In genomic region chr1:58783090-58783992, GRCh38 we compare ENCODE assay signal across 8 cellular contexts. TPM values are rescaled to one million over a fixed set of nuclear protein-coding genes. Genes with fewer than 3 reads are reported as not detected.
DNase-seq lines count a peak whose midpoint lies in the region; ATAC-seq and TF ChIP-seq lines count a peak whose summit lies in the region.

No MANE protein-coding gene starts in this region.

- ATAC-seq in GM21447 (IDR thresholded peaks at IDR 0.05; ENCODE audit: unreplicated experiment) (peak; percentile 13), activated B cell treated with CpG ODN at 0.5 μM for 24 hours (ENCODE audit: low read depth) (peak; percentile 1), HG03039 (IDR thresholded peaks at IDR 0.05; ENCODE audit: unreplicated experiment) (no peak)

- peaks cover 2% of the 10 kb centered on the region for H3K79me1 ChIP-seq in mesendoderm (ENCODE audit: low read length)

- peak overlapping the region; percentile 87 for H3K9ac ChIP-seq in mesendoderm (ENCODE audit: low read length)

- peaks cover 38% of the 10 kb centered on the region for H3K4me1 Mint-ChIP-seq in activated B cell treated with CpG ODN at 0.5 μM for 24 hours

- no peak overlapping the region for H2BK5ac ChIP-seq in mesendoderm (ENCODE audit: low read length)

- peaks cover 20% of the 10 kb centered on the region for H3K79me2 ChIP-seq in mesendoderm (ENCODE audit: control insufficient read depth, insufficient read depth, low read length)

- DNase-seq in D341Med (ENCODE audit: low spot score): peak; percentile 46
- DNase-seq in LNCaP clone FGC (ENCODE audit: low read depth): no peak
- DNase-seq in activated B cell treated with CpG ODN at 0.5 μM for 24 hours: peak; percentile 61
- DNase-seq in effector CD4-positive, alpha-beta T cell: peak; percentile 11
- DNase-seq in mesendoderm: peak; percentile 72
- DNase-seq in stimulated activated CD8-positive, alpha-beta memory T cell treated with anti-CD3 and anti-CD28 coated beads, Interleukin-15, amount 100 ng/mL, for 48 hours (ENCODE audit: low read depth in 2 of 2): peak; percentile 3 to 12

- peak overlapping the region; percentile 54 for H3K23ac ChIP-seq in mesendoderm (ENCODE audit: low read length)

- H3K27ac ChIP-seq in mesendoderm (ENCODE audit: low read depth, low read length): peak overlapping the region; percentile 87

- H3K36me3 ChIP-seq in mesendoderm (ENCODE audit: control insufficient read depth, insufficient read depth, low read length): no peaks in the 10 kb centered on the region

- no peak overlapping the region for H2BK15ac ChIP-seq in mesendoderm (replicated peaks; ENCODE audit: low read depth)

- peaks cover 5% of the 10 kb centered on the region for H3K4me1 ChIP-seq in mesendoderm (ENCODE audit: control insufficient read depth, low read depth, low read length)

- no peak overlapping the region for H2AK5ac ChIP-seq in mesendoderm (ENCODE audit: low read length)

- peaks cover 5% of the 10 kb centered on the region for H3K9me3 Mint-ChIP-seq in activated B cell treated with CpG ODN at 0.5 μM for 24 hours

- POLR2A ChIA-PET in activated B cell treated with CpG ODN at 0.5 μM for 24 hours (lab: Charles Lee): interaction anchor here (0.6 to 5.8 kb wide), 52 partner anchors 10 to 976 kb away, joined by 3 to 74 read pairs (median 6); partner anchors contain the start of genes FGGY, MYSM1 and OMA1

- no peaks in the 10 kb centered on the region for H3K27me3 Mint-ChIP-seq in activated B cell treated with CpG ODN at 0.5 μM for 24 hours

- H3K4me3 Mint-ChIP-seq in activated B cell treated with CpG ODN at 0.5 μM for 24 hours: peak overlapping the region; percentile 96

- no peaks in the 10 kb centered on the region for H3K27me3 ChIP-seq in mesendoderm (ENCODE audit: insufficient read depth, low read length, poor library complexity)

- no CpG with 5 or more reads among the region's 86 CpGs for WGBS in mesendoderm (ENCODE audit: extremely low coverage, insufficient coverage, low lambda C conversion rate)

- H3K18ac ChIP-seq in mesendoderm (ENCODE audit: low read length): peak overlapping the region; percentile 34

- TF ChIP-seq CTCF in LNCaP clone FGC (IDR thresholded peaks at IDR 0.05; ENCODE audit: control insufficient read depth, extremely low read depth, insufficient read depth) (no peak), activated B cell treated with CpG ODN at 0.5 μM for 24 hours (IDR thresholded peaks at IDR 0.05) (no peak)

- H3K4me3 ChIP-seq in LNCaP clone FGC (ENCODE audit: low read depth, low read length): peak overlapping the region; percentile 92
- H3K4me3 ChIP-seq in mesendoderm (ENCODE audit: low read length): peak overlapping the region; percentile 77

- no peak overlapping the region for H2BK120ac ChIP-seq in mesendoderm (ENCODE audit: low read depth, low read length)

- no peak overlapping the region for H3K4ac ChIP-seq in mesendoderm (ENCODE audit: low read depth, low read length)

- CTCF ChIA-PET in activated B cell treated with CpG ODN at 0.5 μM for 24 hours (lab: Charles Lee): interaction anchor here (1.4 to 4.0 kb wide), 3 partner anchors 263 to 915 kb away, joined by 6 to 36 read pairs (median 7); no protein-coding TSS in a partner anchor

- intact Hi-C loops in activated B cell treated with CpG ODN at 0.5 μM for 24 hours (cut with micrococcal nuclease): no loop called here

- H4K5ac ChIP-seq in mesendoderm (ENCODE audit: low read length): no peak overlapping the region

- peak overlapping the region; percentile 99 for H3K27ac Mint-ChIP-seq in activated B cell treated with CpG ODN at 0.5 μM for 24 hours

- H3K56ac ChIP-seq in mesendoderm (ENCODE audit: low read length): peak overlapping the region; percentile 85

- H3K4me2 ChIP-seq in mesendoderm (ENCODE audit: low read length): peak overlapping the region; percentile 94

- H4K8ac ChIP-seq in mesendoderm (ENCODE audit: low read depth, low read length): no peak overlapping the region

- peaks cover 44% of the 10 kb centered on the region for H3K36me3 Mint-ChIP-seq in activated B cell treated with CpG ODN at 0.5 μM for 24 hours (ENCODE audit: low read depth)

RNA-seq across cellular contexts. Expression of gene JUN, which starts 0.5 kb away (rescaled TPM):
- total RNA-seq in activated B cell treated with CpG ODN at 0.5 μM for 24 hours: 35.3 and 36.6 TPM in 2 replicates
- polyA plus RNA-seq in mesendoderm (2013, experiment 1 of 2): 11.0 TPM
- 12.2 TPM for polyA plus RNA-seq in mesendoderm (2013, experiment 2 of 2)
